8 cellular contexts compared by ENCODE assay signal in genomic region chr1:197902454-197903195, GRCh38. TPM values are rescaled to one million over a fixed set of nuclear protein-coding genes. Genes with fewer than 3 reads are reported as not detected.
DNase-seq lines count a peak whose midpoint lies in the region; ATAC-seq lines count a peak whose summit lies in the region.

Gene C1orf53 (plus strand): TSS chr1:197902630. CDS start chr1:197902650, 20 bp downstream.

- DNase-seq in AG08396 (ENCODE audit: low spot score) (peak; percentile 99), NCI-H2196 treated with DMSO at 0.1 percent for 48 hours (lab: John Stamatoyannopoulos, UW; ENCODE audit: unreplicated experiment) (peak; percentile 61), cerebellum (ENCODE audit: low spot score) (peak; percentile 93), kidney tubule cell (ENCODE audit: low spot score) (peak; percentile 90)
- peak; percentile 35 for DNase-seq in activated CD4-positive, CD25-positive, alpha-beta regulatory T cell treated with anti-CD3 and anti-CD28 coated beads, Interleukin-2, amount 50 U/mL, for 16 hours (ENCODE audit: low read depth, low spot score)
- peak; percentile 42 to 73 (median 64) for DNase-seq in stimulated activated CD4-positive, alpha-beta T cell treated with anti-CD3 and anti-CD28 coated beads, Interleukin-1b, Interleukin-23, amount 100 ng/mL, for 24 hours (ENCODE audit: low read depth in 4 of 4, low spot score in 1 of 4)

- peak; percentile 98 for ATAC-seq in GM18907 (IDR thresholded peaks at IDR 0.05; ENCODE audit: unreplicated experiment)
- ATAC-seq in HG03135 (IDR thresholded peaks at IDR 0.05; ENCODE audit: unreplicated experiment): peak; percentile 96

RNA-seq across cellular contexts. Expression of gene C1orf53, which starts in this region (rescaled TPM):
- 0.82 TPM for total RNA-seq in cerebellum

Comparison
In these comparisons a context has a peak if more than half of its experiments do, and no peak if none do; other contexts are left out.
1. Peak in every context shown above with its lines: DNase-seq and ATAC-seq.
2. Peak in DNase-seq in cerebellum; RNA of the gene not detected or under 1 TPM.
3. DNase-seq: peak in every context shown above with its lines; median percentile 99 in AG08396; 93 in cerebellum; 90 in kidney tubule cell; 64 in stimulated activated CD4-positive, alpha-beta T cell treated with anti-CD3 and anti-CD28 coated beads, Interleukin-1b, Interleukin-23, amount 100 ng/mL, for 24 hours; 61 in NCI-H2196 treated with DMSO at 0.1 percent for 48 hours; 35 in activated CD4-positive, CD25-positive, alpha-beta regulatory T cell treated with anti-CD3 and anti-CD28 coated beads, Interleukin-2, amount 50 U/mL, for 16 hours.